ENCODE assay signal across 20 cellular contexts in the genomic region with DNA sequence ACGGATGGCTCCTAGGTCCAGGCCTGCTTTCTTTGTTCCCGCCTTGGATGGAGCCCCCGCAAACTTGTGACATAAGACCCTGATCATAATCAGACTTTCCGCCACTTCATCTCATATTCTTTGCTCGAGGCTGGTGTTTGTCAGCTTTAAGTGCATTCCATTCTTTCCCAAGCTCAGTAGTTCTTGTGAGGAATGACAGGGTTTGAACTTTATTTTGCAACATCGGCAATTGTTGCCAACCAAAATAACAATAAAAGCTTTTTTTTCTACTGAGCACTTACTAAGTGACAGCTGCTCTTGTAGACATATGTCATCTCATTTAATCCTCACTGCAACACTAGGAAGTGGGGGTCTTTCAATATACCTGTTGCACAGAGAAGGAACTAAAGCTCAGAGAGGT.
DNase-seq lines count a peak whose midpoint lies in the region; ATAC-seq and TF ChIP-seq lines count a peak whose summit lies in the region.
"Had no signal": no experiment of that assay in that cellular context is flagged by ENCODE, and none has a peak within 500 bp of the region (broad histone marks: within the 10 kb centered on the region; RNA-seq: fewer than 3 reads in every experiment).

No MANE protein-coding gene starts in this region.

- H3K27me3 ChIP-seq in breast epithelium, result no peaks in the 10 kb centered on the region
- H3K27me3 ChIP-seq: BLaER1 treated with 17β-estradiol and CSF1 and Interleukin-3, amounts not matched to agents 10 nM and 100 nM; MG63 had no signal

- no peaks in the 10 kb centered on the region for H3K4me1 ChIP-seq in breast epithelium
- H3K4me1 ChIP-seq: BLaER1 treated with 17β-estradiol and CSF1 and Interleukin-3, amounts not matched to agents 10 nM and 100 nM had no signal

- H3K27ac ChIP-seq in breast epithelium, result no peak overlapping the region
- H3K27ac ChIP-seq: BLaER1 treated with 17β-estradiol and CSF1 and Interleukin-3, amounts not matched to agents 10 nM and 100 nM had no signal

- H3K27ac Mint-ChIP-seq in MCF 10A (ENCODE audit: low read depth, unreplicated experiment), result peak overlapping the region; percentile 36
- H3K27ac Mint-ChIP-seq in neural crest cell (ENCODE audit: unreplicated experiment), result peak overlapping the region; percentile 55
- H3K27ac Mint-ChIP-seq in activated CD8-positive, alpha-beta T cell treated with anti-CD3 and anti-CD28 coated beads for 36 hours, result no peak overlapping the region
- no peak overlapping the region for H3K27ac Mint-ChIP-seq in endothelial cell (ENCODE audit: unreplicated experiment)
- H3K27ac Mint-ChIP-seq: CD8-positive, alpha-beta T cell; IgD-negative memory B cell had no signal

- no peaks in the 10 kb centered on the region for H3K9me3 ChIP-seq in breast epithelium
- H3K9me3 ChIP-seq: BLaER1 treated with 17β-estradiol and CSF1 and Interleukin-3, amounts not matched to agents 10 nM and 100 nM; MG63 had no signal

- BruUV-seq in MCF 10A (replicated peaks; lab: Mats Ljungman, UMichigan), result no TSS peak

- ATAC-seq in GM19023 (IDR thresholded peaks at IDR 0.05; ENCODE audit: unreplicated experiment), result no peak
- ATAC-seq in activated CD8-positive, alpha-beta T cell treated with anti-CD3 and anti-CD28 coated beads for 36 hours, result no peak
- ATAC-seq: CD8-positive, alpha-beta T cell had no signal

- H3K4me3 Mint-ChIP-seq in MCF 10A (ENCODE audit: unreplicated experiment) (no peak overlapping the region), neural crest cell (no peak overlapping the region), endothelial cell (ENCODE audit: unreplicated experiment) (no peak overlapping the region)
- H3K4me3 Mint-ChIP-seq in activated CD8-positive, alpha-beta T cell treated with anti-CD3 and anti-CD28 coated beads for 36 hours, result no peak overlapping the region
- H3K4me3 Mint-ChIP-seq: CD8-positive, alpha-beta T cell; IgD-negative memory B cell had no signal

- H3K4me1 Mint-ChIP-seq in MCF 10A (ENCODE audit: insufficient read depth, unreplicated experiment) (peaks cover 11% of the 10 kb centered on the region), neural crest cell (peaks cover 56% of the 10 kb centered on the region), endothelial cell (ENCODE audit: unreplicated experiment) (no peaks in the 10 kb centered on the region)
- no peaks in the 10 kb centered on the region for H3K4me1 Mint-ChIP-seq in activated CD8-positive, alpha-beta T cell treated with anti-CD3 and anti-CD28 coated beads for 36 hours (ENCODE audit: low read depth)
- H3K4me1 Mint-ChIP-seq: IgD-negative memory B cell had no signal

- TF ChIP-seq CTCF in MCF 10A (IDR thresholded peaks at IDR 0.05; ENCODE audit: unreplicated experiment) (no peak), breast epithelium (IDR thresholded peaks at IDR 0.05) (no peak), choroid plexus epithelial cell (conservative IDR thresholded peaks at IDR 0.05; ENCODE audit: low read depth, low read length) (no peak), neural crest cell (conservative IDR thresholded peaks at IDR 0.05) (no peak), endothelial cell (IDR thresholded peaks at IDR 0.05; ENCODE audit: unreplicated experiment) (no peak)
- no peak for TF ChIP-seq CTCF in activated CD8-positive, alpha-beta T cell treated with anti-CD3 and anti-CD28 coated beads for 36 hours (IDR thresholded peaks at IDR 0.05)

- H3K27me3 Mint-ChIP-seq in MCF 10A (ENCODE audit: insufficient read depth, unreplicated experiment), result peaks cover 11% of the 10 kb centered on the region
- H3K27me3 Mint-ChIP-seq in neural crest cell (ENCODE audit: low read depth), result no peaks in the 10 kb centered on the region
- H3K27me3 Mint-ChIP-seq in activated CD8-positive, alpha-beta T cell treated with anti-CD3 and anti-CD28 coated beads for 36 hours, result no peaks in the 10 kb centered on the region
- no peaks in the 10 kb centered on the region for H3K27me3 Mint-ChIP-seq in endothelial cell (ENCODE audit: unreplicated experiment)
- H3K27me3 Mint-ChIP-seq: IgD-negative memory B cell had no signal

- TF ChIP-seq POLR2A in breast epithelium (IDR thresholded peaks at IDR 0.05), result no peak

- POLR2A ChIA-PET in MCF 10A (lab: Yijun Ruan, JAX), result no interaction called here
- POLR2A ChIA-PET in activated CD8-positive, alpha-beta T cell treated with anti-CD3 and anti-CD28 coated beads for 36 hours (lab: Charles Lee), result interaction anchor here (1.0 kb wide), 1 partner anchor 12 kb away, joined by 3 read pairs; no protein-coding TSS in a partner anchor

- intact Hi-C loops in MCF 10A (cut with micrococcal nuclease), result no loop called here
- intact Hi-C loops in breast epithelium (cut with DNase I; ENCODE audit: low total_unique reads), result no loop called here
- intact Hi-C loops in activated CD8-positive, alpha-beta T cell treated with anti-CD3 and anti-CD28 coated beads for 36 hours (cut with micrococcal nuclease), result no loop called here

- no peaks in the 10 kb centered on the region for H3K36me3 ChIP-seq in breast epithelium
- H3K36me3 ChIP-seq: BLaER1 treated with 17β-estradiol and CSF1 and Interleukin-3, amounts not matched to agents 10 nM and 100 nM; MG63 had no signal

- no peak for DNase-seq in MCF 10A (ENCODE audit: unreplicated experiment)
- no peak for DNase-seq in breast epithelium (ENCODE audit: low spot score in 2 of 2)
- peak; percentile 63 for DNase-seq in choroid plexus epithelial cell (ENCODE audit: low read depth)
- no peak for DNase-seq in neural crest cell (ENCODE audit: low read depth, low spot score)
- DNase-seq in activated CD8-positive, alpha-beta T cell treated with anti-CD3 and anti-CD28 coated beads for 36 hours, result no peak
- DNase-seq in endothelial cell (ENCODE audit: low spot score), result no peak
- DNase-seq in activated CD4-positive, CD25-positive, alpha-beta regulatory T cell (lab: John Stamatoyannopoulos, UW), result no peak
- DNase-seq: 8988T; Calu3; CD8-positive, alpha-beta T cell; DMS53; Karpas-422; MG63; NCI-H1048; NCI-H1436; NCI-H1930; NCI-H226 had no signal

- H3K36me3 Mint-ChIP-seq in MCF 10A (ENCODE audit: insufficient read depth, unreplicated experiment) (no peaks in the 10 kb centered on the region), neural crest cell (ENCODE audit: low read depth) (no peaks in the 10 kb centered on the region), endothelial cell (ENCODE audit: low read depth, unreplicated experiment) (no peaks in the 10 kb centered on the region)
- no peaks in the 10 kb centered on the region for H3K36me3 Mint-ChIP-seq in activated CD8-positive, alpha-beta T cell treated with anti-CD3 and anti-CD28 coated beads for 36 hours (ENCODE audit: low read depth)
- H3K36me3 Mint-ChIP-seq: CD8-positive, alpha-beta T cell; IgD-negative memory B cell had no signal

- no peak overlapping the region for H3K4me3 ChIP-seq in breast epithelium
- no peak overlapping the region for H3K4me3 ChIP-seq in choroid plexus epithelial cell (ENCODE audit: low read depth, low read length)
- H3K4me3 ChIP-seq: BLaER1 treated with 17β-estradiol and CSF1 and Interleukin-3, amounts not matched to agents 10 nM and 100 nM; MG63 had no signal

- CTCF ChIA-PET in MCF 10A (lab: Yijun Ruan, JAX), result interaction anchor here (0.5 kb wide), 1 partner anchor 44 kb away, joined by 3 read pairs; no protein-coding TSS in a partner anchor
- CTCF ChIA-PET in activated CD8-positive, alpha-beta T cell treated with anti-CD3 and anti-CD28 coated beads for 36 hours (lab: Charles Lee), result no interaction called here

- H3K9me3 Mint-ChIP-seq in MCF 10A (ENCODE audit: unreplicated experiment) (no peaks in the 10 kb centered on the region), neural crest cell (no peaks in the 10 kb centered on the region), endothelial cell (ENCODE audit: unreplicated experiment) (no peaks in the 10 kb centered on the region)
- H3K9me3 Mint-ChIP-seq in activated CD8-positive, alpha-beta T cell treated with anti-CD3 and anti-CD28 coated beads for 36 hours, result no peaks in the 10 kb centered on the region

Comparison
In these comparisons a context has a peak if more than half of its experiments do, and no peak if none do; other contexts are left out.
1. H3K27ac Mint-ChIP-seq: peak in MCF 10A (single experiment) and neural crest cell (single experiment); none in activated CD8-positive, alpha-beta T cell treated with anti-CD3 and anti-CD28 coated beads for 36 hours (single experiment) and endothelial cell (single experiment).